1 cellular context compared by ENCODE assay signal in the genomic region with DNA sequence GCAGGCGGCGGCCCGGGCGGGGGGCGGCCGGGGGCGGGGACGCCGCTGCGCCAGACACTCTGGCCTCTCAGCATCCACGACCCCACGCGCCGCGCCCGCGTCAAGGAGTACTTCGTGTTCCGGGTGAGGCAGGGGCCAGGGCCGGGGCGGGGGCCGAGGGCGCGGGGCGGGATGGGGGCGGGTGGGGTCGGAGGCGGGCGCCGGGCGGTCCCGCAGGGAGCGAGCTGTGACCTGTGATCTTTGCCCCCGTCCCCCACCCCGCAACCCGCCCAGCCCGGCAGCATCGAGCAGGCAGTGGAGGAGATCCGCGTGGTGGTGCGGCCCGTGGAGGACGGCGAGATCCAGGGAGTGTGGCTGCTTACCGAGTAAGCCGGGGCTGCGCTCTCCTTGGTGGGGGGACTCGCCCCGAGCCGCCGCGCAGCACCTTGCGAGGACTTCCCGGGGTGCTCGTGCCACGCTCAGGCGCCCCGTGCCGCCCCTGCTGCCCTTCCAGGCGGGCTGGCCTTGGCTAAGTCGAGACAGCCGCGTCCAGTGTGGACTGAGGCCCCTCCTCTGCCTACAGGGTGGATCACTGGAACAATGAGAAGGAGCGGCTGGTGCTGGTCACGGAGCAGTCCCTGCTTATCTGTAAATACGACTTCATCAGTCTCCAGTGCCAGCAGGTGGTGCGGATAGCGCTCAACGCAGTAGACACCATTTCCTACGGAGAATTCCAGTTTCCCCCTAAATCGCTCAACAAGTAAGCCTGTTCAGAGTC.
TF ChIP-seq lines count a peak whose summit lies in the region.

No MANE protein-coding gene starts in this region.

TF ChIP-seq in HepG2, 621 proteins besides CTCF, POLR2A, EP300 and RAD21 (continued from another document and continues in another):
- TF ChIP-seq ZNF639 (CRISPR knock-in tag; conservative IDR thresholded peaks at IDR 0.05) (peak; percentile 2; the same call in 1 of the 2 replicates), ZFYVE20 (CRISPR knock-in tag; IDR thresholded peaks at IDR 0.05; ENCODE audit: borderline replicate concordance, low read depth) (no peak), TRIM22 (IDR thresholded peaks at IDR 0.05) (no peak), ZKSCAN1 (IDR thresholded peaks at IDR 0.05; ENCODE audit: low read length) (no peak), ASH2L (IDR thresholded peaks at IDR 0.05; ENCODE audit: insufficient read length, low read depth, low read length) (peak; percentile 34), ZNF260 (CRISPR knock-in tag; IDR thresholded peaks at IDR 0.05; ENCODE audit: borderline replicate concordance, low read depth) (no peak), GZF1 (CRISPR knock-in tag; IDR thresholded peaks at IDR 0.05) (peak; percentile 97), ZNF790 (CRISPR knock-in tag; IDR thresholded peaks at IDR 0.05; ENCODE audit: borderline replicate concordance) (no peak), ZBTB4 (CRISPR knock-in tag; IDR thresholded peaks at IDR 0.05; ENCODE audit: borderline replicate concordance) (no peak), BRCA1 (CRISPR knock-in tag; IDR thresholded peaks at IDR 0.05) (no peak), HDAC2 (CRISPR knock-in tag; IDR thresholded peaks at IDR 0.05) (no peak; the same call in 1 of the 2 replicates), SMC3 (IDR thresholded peaks at IDR 0.05; ENCODE audit: low read length) (no peak), ZNF101 (CRISPR knock-in tag; IDR thresholded peaks at IDR 0.05; ENCODE audit: borderline replicate concordance, low read depth) (no peak), TBX3 (IDR thresholded peaks at IDR 0.05; ENCODE audit: borderline replicate concordance) (no peak), HOXA9 (CRISPR knock-in tag; IDR thresholded peaks at IDR 0.05; ENCODE audit: borderline replicate concordance) (no peak), SRF (IDR thresholded peaks at IDR 0.05; ENCODE audit: low read depth, low read length) (no peak), LBX2 (CRISPR knock-in tag; IDR thresholded peaks at IDR 0.05; ENCODE audit: borderline replicate concordance) (no peak; the same call in 1 of the 2 replicates), ZNF253 (CRISPR knock-in tag; IDR thresholded peaks at IDR 0.05; ENCODE audit: borderline replicate concordance) (no peak), CC2D1A (CRISPR knock-in tag; IDR thresholded peaks at IDR 0.05) (no peak), RAD51 (IDR thresholded peaks at IDR 0.05; ENCODE audit: borderline replicate concordance) (no peak), ZZZ3 (CRISPR knock-in tag; IDR thresholded peaks at IDR 0.05; ENCODE audit: borderline replicate concordance) (no peak), TCF7 (IDR thresholded peaks at IDR 0.05; ENCODE audit: low read depth) (no peak), ATF2 (CRISPR knock-in tag; IDR thresholded peaks at IDR 0.05) (no peak), KLF11 (CRISPR knock-in tag; IDR thresholded peaks at IDR 0.05) (no peak), ZNF737 (CRISPR knock-in tag; IDR thresholded peaks at IDR 0.05; ENCODE audit: borderline replicate concordance) (no peak)
- TF ChIP-seq, protein P1, sequence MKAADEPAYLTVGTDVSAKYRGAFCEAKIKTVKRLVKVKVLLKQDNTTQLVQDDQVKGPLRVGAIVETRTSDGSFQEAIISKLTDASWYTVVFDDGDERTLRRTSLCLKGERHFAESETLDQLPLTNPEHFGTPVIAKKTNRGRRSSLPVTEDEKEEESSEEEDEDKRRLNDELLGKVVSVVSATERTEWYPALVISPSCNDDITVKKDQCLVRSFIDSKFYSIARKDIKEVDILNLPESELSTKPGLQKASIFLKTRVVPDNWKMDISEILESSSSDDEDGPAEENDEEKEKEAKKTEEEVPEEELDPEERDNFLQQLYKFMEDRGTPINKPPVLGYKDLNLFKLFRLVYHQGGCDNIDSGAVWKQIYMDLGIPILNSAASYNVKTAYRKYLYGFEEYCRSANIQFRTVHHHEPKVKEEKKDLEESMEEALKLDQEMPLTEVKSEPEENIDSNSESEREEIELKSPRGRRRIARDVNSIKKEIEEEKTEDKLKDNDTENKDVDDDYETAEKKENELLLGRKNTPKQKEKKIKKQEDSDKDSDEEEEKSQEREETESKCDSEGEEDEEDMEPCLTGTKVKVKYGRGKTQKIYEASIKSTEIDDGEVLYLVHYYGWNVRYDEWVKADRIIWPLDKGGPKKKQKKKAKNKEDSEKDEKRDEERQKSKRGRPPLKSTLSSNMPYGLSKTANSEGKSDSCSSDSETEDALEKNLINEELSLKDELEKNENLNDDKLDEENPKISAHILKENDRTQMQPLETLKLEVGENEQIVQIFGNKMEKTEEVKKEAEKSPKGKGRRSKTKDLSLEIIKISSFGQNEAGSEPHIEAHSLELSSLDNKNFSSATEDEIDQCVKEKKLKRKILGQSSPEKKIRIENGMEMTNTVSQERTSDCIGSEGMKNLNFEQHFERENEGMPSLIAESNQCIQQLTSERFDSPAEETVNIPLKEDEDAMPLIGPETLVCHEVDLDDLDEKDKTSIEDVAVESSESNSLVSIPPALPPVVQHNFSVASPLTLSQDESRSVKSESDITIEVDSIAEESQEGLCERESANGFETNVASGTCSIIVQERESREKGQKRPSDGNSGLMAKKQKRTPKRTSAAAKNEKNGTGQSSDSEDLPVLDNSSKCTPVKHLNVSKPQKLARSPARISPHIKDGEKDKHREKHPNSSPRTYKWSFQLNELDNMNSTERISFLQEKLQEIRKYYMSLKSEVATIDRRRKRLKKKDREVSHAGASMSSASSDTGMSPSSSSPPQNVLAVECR (CRISPR knock-in tag; IDR thresholded peaks at IDR 0.05; ENCODE audit: borderline replicate concordance): peak; percentile 85
- TF ChIP-seq, protein P2, sequence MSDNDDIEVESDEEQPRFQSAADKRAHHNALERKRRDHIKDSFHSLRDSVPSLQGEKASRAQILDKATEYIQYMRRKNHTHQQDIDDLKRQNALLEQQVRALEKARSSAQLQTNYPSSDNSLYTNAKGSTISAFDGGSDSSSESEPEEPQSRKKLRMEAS (IDR thresholded peaks at IDR 0.05): peak; percentile 80
- TF ChIP-seq, protein P3, sequence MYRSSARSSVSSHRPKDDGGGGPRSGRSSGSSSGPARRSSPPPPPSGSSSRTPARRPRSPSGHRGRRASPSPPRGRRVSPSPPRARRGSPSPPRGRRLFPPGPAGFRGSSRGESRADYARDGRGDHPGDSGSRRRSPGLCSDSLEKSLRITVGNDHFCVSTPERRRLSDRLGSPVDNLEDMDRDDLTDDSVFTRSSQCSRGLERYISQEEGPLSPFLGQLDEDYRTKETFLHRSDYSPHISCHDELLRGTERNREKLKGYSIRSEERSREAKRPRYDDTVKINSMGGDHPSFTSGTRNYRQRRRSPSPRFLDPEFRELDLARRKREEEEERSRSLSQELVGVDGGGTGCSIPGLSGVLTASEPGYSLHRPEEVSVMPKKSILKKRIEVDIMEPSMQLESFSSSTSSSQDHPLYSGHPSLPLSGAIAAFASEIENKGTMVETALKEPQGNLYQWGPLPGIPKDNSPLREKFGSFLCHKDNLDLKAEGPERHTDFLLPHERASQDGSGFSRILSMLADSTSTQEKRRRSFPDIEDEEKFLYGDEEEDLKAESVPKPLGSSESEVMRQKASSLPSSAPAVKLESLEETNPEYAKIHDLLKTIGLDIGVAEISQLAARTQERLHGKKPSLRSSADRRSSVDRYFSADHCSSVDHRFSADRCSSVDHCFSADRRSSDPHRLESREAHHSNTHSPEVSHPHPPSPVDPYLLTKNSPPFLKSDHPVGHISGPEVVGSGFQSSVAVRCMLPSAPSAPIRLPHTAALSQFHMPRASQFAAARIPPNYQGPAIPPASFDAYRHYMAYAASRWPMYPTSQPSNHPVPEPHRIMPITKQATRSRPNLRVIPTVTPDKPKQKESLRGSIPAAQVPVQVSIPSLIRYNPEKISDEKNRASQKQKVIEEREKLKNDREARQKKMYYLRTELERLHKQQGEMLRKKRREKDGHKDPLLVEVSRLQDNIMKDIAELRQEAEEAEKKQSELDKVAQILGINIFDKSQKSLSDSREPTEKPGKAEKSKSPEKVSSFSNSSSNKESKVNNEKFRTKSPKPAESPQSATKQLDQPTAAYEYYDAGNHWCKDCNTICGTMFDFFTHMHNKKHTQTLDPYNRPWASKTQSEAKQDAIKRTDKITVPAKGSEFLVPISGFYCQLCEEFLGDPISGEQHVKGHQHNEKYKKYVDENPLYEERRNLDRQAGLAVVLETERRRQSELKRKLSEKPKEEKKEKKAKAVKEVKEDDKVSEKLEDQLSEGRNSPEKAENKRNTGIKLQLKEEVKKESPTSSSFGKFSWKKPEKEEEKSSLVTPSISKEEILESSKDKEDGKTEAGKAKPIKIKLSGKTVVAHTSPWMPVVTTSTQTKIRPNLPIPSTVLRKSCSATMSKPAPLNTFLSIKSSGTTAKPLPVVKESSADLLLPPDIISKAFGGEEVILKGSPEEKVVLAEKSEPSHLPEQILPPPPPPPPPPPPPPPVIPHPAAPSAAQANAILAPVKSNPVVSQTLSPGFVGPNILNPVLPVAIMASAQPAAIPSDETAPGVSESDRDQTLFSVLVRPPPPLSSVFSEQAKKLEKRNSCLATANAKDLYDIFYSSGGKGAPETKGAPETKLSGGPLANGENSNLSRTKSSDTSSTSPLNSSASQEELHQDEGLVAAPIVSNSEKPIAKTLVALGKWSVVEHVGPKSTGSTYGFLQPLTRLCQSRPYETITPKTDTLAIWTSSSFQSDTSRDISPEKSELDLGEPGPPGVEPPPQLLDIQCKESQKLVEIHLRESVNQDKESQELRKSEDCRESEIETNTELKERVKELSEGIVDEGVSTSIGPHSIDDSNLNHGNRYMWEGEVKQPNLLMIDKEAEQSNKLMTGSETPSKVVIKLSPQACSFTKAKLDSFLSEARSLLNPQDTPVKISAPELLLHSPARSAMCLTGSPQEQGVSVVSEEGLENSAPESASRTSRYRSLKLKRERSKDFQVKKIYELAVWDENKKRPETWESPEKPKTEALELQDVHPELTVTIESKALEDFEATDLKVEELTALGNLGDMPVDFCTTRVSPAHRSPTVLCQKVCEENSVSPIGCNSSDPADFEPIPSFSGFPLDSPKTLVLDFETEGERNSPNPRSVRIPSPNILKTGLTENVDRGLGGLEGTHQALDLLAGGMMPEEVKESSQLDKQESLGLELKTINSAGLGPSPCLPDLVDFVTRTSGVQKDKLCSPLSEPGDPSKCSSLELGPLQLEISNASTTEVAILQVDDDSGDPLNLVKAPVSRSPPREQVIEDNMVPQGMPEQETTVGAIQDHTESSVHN (CRISPR knock-in tag; IDR thresholded peaks at IDR 0.05): no peak
